In genomic region chr12:22625671-22626251, GRCh38 we compare ENCODE assay signal across 8 cellular contexts. TPM values are rescaled to one million over a fixed set of nuclear protein-coding genes. Genes with fewer than 3 reads are reported as not detected.
A peak's percentile ranks its signal among the peaks of the same experiment; 100 is the strongest.
DNase-seq lines count a peak whose midpoint lies in the region; ATAC-seq and TF ChIP-seq lines count a peak whose summit lies in the region.

No MANE protein-coding gene starts in this region.

- peak overlapping the region; percentile 100 for H3K4me3 Mint-ChIP-seq in activated CD8-positive, alpha-beta T cell treated with anti-CD3 and anti-CD28 coated beads for 36 hours

- H3K27ac Mint-ChIP-seq in activated CD8-positive, alpha-beta T cell treated with anti-CD3 and anti-CD28 coated beads for 36 hours, result peak overlapping the region; percentile 94

- H2AFZ ChIP-seq in ACC112 (ENCODE audit: low read length, unreplicated experiment), result peak overlapping the region; percentile 27

- peaks cover 4% of the 10 kb centered on the region for H3K27me3 Mint-ChIP-seq in activated CD8-positive, alpha-beta T cell treated with anti-CD3 and anti-CD28 coated beads for 36 hours

- no peaks in the 10 kb centered on the region for H3K36me3 ChIP-seq in ACC112 (ENCODE audit: insufficient read depth, low read length)
- no peaks in the 10 kb centered on the region for H3K36me3 ChIP-seq in esophagus squamous epithelium
- H3K36me3 ChIP-seq in muscle layer of duodenum (ENCODE audit: control insufficient read depth in 1 of 2, insufficient read depth in 2 of 2, low read length in 2 of 2), result peaks cover 0 to 9% of the 10 kb centered on the region in 2 donors
- H3K36me3 ChIP-seq in testis (ENCODE audit: low read depth, missing control alignments), result no peaks in the 10 kb centered on the region

- H3K79me2 ChIP-seq in ACC112 (ENCODE audit: control insufficient read depth, insufficient read depth, low read length, unreplicated experiment), result peaks cover 53% of the 10 kb centered on the region

- POLR2A ChIA-PET in activated CD8-positive, alpha-beta T cell treated with anti-CD3 and anti-CD28 coated beads for 36 hours (lab: Charles Lee), result interaction anchor here (1.0 to 1.7 kb wide), 6 partner anchors 32 to 969 kb away, joined by 3 to 11 read pairs (median 4); partner anchors contain the start of gene C2CD5

- TF ChIP-seq POLR2A in GM18505 (IDR thresholded peaks at IDR 0.05; ENCODE audit: borderline replicate concordance, extremely low read depth, insufficient read depth, insufficient read length) (peak; percentile 32), esophagus squamous epithelium (IDR thresholded peaks at IDR 0.05) (no peak), testis (IDR thresholded peaks at IDR 0.05) (no peak)

- ATAC-seq in GM18505 (IDR thresholded peaks at IDR 0.05; ENCODE audit: unreplicated experiment) (peak; percentile 26), HG02938 (IDR thresholded peaks at IDR 0.05; ENCODE audit: unreplicated experiment) (peak; percentile 33)
- peak; percentile 32 for ATAC-seq in activated CD8-positive, alpha-beta T cell treated with anti-CD3 and anti-CD28 coated beads for 36 hours

- CTCF ChIA-PET in activated CD8-positive, alpha-beta T cell treated with anti-CD3 and anti-CD28 coated beads for 36 hours (lab: Charles Lee), result interaction anchor here (2.2 kb wide), 1 partner anchor 81 kb away, joined by 8 read pairs; the partner anchor contains the start of gene C2CD5

- 0 to 1% methylated on average over 19 of the region's 19 CpGs for WGBS in esophagus squamous epithelium, 2 donors
- WGBS in testis, 2 donors, result 0% methylated on average over 18 to 19 of the region's 19 CpGs

- peaks cover 17% of the 10 kb centered on the region for H3K36me3 Mint-ChIP-seq in activated CD8-positive, alpha-beta T cell treated with anti-CD3 and anti-CD28 coated beads for 36 hours (ENCODE audit: low read depth)

- DNase-seq in NCI-H1694 treated with DMSO at 0.1 percent for 48 hours (lab: John Stamatoyannopoulos, UW) (peak; percentile 62), esophagus squamous epithelium (lab: John Stamatoyannopoulos, UW) (no peak), testis (peak; percentile 67)
- peak; percentile 51 for DNase-seq in activated CD8-positive, alpha-beta T cell treated with anti-CD3 and anti-CD28 coated beads for 36 hours

- intact Hi-C loops in activated CD8-positive, alpha-beta T cell treated with anti-CD3 and anti-CD28 coated beads for 36 hours (cut with micrococcal nuclease), result loop anchor here (2.0 to 5.0 kb wide), 2 partner anchors 83 to 105 kb away; partner anchors contain the start of gene C2CD5
- intact Hi-C loops in esophagus squamous epithelium (cut with DNase I), result loop anchor here (5.0 kb wide), 1 partner anchor 83 kb away; the partner anchor contains the start of gene C2CD5
- intact Hi-C loops in testis (cut with DNase I; ENCODE audit: low total_unique reads), result no loop called here

- no peak for TF ChIP-seq CTCF in activated CD8-positive, alpha-beta T cell treated with anti-CD3 and anti-CD28 coated beads for 36 hours (IDR thresholded peaks at IDR 0.05)
- TF ChIP-seq CTCF in esophagus squamous epithelium (IDR thresholded peaks at IDR 0.05), result no peak
- TF ChIP-seq CTCF in testis (IDR thresholded peaks at IDR 0.05), result no peak

- 0 out of 2 replicates have a peak, but pooled peaks cover 3% of the 10 kb centered on the region for H3K27me3 ChIP-seq in ACC112 (ENCODE audit: insufficient read depth, low read length)
- no peaks in the 10 kb centered on the region for H3K27me3 ChIP-seq in esophagus squamous epithelium
- H3K27me3 ChIP-seq in muscle layer of duodenum (ENCODE audit: low read depth, low read length), result no peaks in the 10 kb centered on the region
- no peaks in the 10 kb centered on the region for H3K27me3 ChIP-seq in testis

- H3K4me3 ChIP-seq in ACC112 (ENCODE audit: low read depth, low read length) (peak overlapping the region; percentile 92), esophagus squamous epithelium (peak overlapping the region; percentile 53 to 100 (median 76)), muscle layer of duodenum (ENCODE audit: low read depth in 1 of 2, low read length in 2 of 2) (peak overlapping the region; percentile 97 to 98), testis (peak overlapping the region; percentile 82 to 93)

- H3K9me3 ChIP-seq in esophagus squamous epithelium (no peaks in the 10 kb centered on the region), muscle layer of duodenum (ENCODE audit: control insufficient read depth in 1 of 2, low read length in 2 of 2) (no peaks in the 10 kb centered on the region), testis (no peaks in the 10 kb centered on the region)

- peak overlapping the region; percentile 74 for H3K27ac ChIP-seq in ACC112 (ENCODE audit: low read depth, low read length)
- H3K27ac ChIP-seq in esophagus squamous epithelium, result peak overlapping the region; percentile 93 to 100 (median 98)
- H3K27ac ChIP-seq in muscle layer of duodenum (ENCODE audit: low read length), result peak overlapping the region; percentile 97
- peak overlapping the region; percentile 96 to 99 for H3K27ac ChIP-seq in testis

- peaks cover 37% of the 10 kb centered on the region for H3K4me1 Mint-ChIP-seq in activated CD8-positive, alpha-beta T cell treated with anti-CD3 and anti-CD28 coated beads for 36 hours (ENCODE audit: low read depth)

- H3K4me1 ChIP-seq in ACC112 (ENCODE audit: control insufficient read depth, insufficient read depth, low read length, unreplicated experiment), result peaks cover 21% of the 10 kb centered on the region
- peaks cover 5 to 53% (median 16%) of the 10 kb centered on the region in 3 donors for H3K4me1 ChIP-seq in esophagus squamous epithelium
- H3K4me1 ChIP-seq in muscle layer of duodenum (ENCODE audit: control insufficient read depth in 1 of 2, insufficient read depth in 2 of 2, low read length in 2 of 2), result peaks cover 10 to 14% of the 10 kb centered on the region in 2 donors
- H3K4me1 ChIP-seq in testis, result peaks cover 16% of the 10 kb centered on the region

- H3K9me3 Mint-ChIP-seq in activated CD8-positive, alpha-beta T cell treated with anti-CD3 and anti-CD28 coated beads for 36 hours, result no peaks in the 10 kb centered on the region

RNA-seq across cellular contexts. Expression of gene ETNK1, which starts 0.8 kb away (rescaled TPM):
- 10 to 100 TPM; 54.9 to 55.2 TPM for total RNA-seq in activated CD8-positive, alpha-beta T cell treated with anti-CD3 and anti-CD28 coated beads for 36 hours
- 10 to 100 TPM; 13.9 to 37.3 (median 28.1) TPM for total RNA-seq in esophagus squamous epithelium
- total RNA-seq in testis, result 10 to 100 TPM; 61.3 to 81.4 TPM
- polyA plus RNA-seq in testis (ENCODE audit: insufficient read depth, low read depth, low replicate concordance), result 66.7 TPM
